ENCODE assay signal across 16 cellular contexts in the genomic region with DNA sequence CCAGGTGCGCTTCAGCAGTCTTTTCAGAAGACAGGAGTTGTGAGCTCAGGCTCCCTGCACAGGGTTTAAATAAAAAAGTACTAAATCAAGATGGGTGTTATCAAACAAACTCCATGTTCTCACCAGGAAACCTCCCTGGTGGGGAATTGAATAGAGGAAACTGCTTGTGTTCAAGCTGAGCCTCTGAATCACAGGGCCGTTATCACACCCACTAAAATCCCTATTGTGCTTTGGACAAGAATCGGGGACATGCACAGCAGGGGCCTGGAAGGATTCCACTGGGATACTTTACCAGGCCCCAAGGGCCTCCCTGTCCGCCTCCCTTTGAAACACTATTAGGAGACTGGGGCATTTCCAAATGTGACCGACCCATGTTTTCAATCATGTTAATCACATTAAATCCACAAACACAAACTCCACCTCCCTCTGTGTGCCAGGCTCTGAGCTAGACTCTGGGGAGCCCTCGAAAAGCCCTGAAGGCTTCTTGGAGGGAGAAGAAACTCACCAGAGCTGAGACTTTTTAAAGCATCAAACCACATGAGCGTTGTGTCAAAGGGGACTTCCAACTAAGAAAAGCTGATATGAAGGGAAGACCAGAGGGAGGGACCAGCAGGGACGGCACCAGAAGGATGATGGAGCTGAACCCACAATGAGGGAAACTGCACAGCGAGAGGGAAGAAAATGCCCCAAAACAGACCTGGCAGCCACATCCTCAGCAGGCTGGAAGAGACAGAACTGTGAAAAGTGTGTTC.
"Had no signal": no experiment of that assay in that cellular context is flagged by ENCODE, and none has a peak within 500 bp of the region (broad histone marks: within the 10 kb centered on the region; RNA-seq: fewer than 3 reads in every experiment).

No MANE protein-coding gene starts in this region.

- H3K27me3 ChIP-seq: foreskin keratinocyte, pancreas, stomach, testis, upper lobe of left lung had no signal

- H3K27me3 Mint-ChIP-seq: activated CD4-positive, alpha-beta memory T cell treated with anti-CD3 and anti-CD28 coated beads for 36 hours; activated CD4-positive, alpha-beta T cell treated with anti-CD3 and anti-CD28 coated beads for 36 hours; brain; central memory CD8-positive, alpha-beta T cell had no signal

- H3K9me3 ChIP-seq: pancreas, stomach, testis, upper lobe of left lung had no signal

- H3K27ac ChIP-seq: foreskin keratinocyte, pancreas, stomach, testis, upper lobe of left lung, WERI-Rb-1 had no signal

- H3K4me1 ChIP-seq: foreskin keratinocyte, pancreas, stomach, testis, upper lobe of left lung had no signal

- H3K36me3 ChIP-seq: pancreas, stomach, upper lobe of left lung, WERI-Rb-1 had no signal

- H3K4me3 Mint-ChIP-seq: activated CD4-positive, alpha-beta memory T cell treated with anti-CD3 and anti-CD28 coated beads for 36 hours; activated CD4-positive, alpha-beta T cell treated with anti-CD3 and anti-CD28 coated beads for 36 hours; activated T-cell treated with anti-CD3 and anti-CD28 coated beads, Interleukin-2, amount 50 U/mL, for 4 hours; brain; central memory CD8-positive, alpha-beta T cell had no signal

- H3K4me1 Mint-ChIP-seq: activated CD4-positive, alpha-beta T cell treated with anti-CD3 and anti-CD28 coated beads for 36 hours; central memory CD8-positive, alpha-beta T cell had no signal

- ATAC-seq: activated CD4-positive, alpha-beta T cell treated with anti-CD3 and anti-CD28 coated beads for 36 hours; activated T-cell treated with anti-CD3 and anti-CD28 coated beads, Interleukin-2, amount 50 U/mL, for 4 hours; foreskin keratinocyte; pancreas; sciatic nerve had no signal

- H3K27ac Mint-ChIP-seq: activated CD4-positive, alpha-beta memory T cell treated with anti-CD3 and anti-CD28 coated beads for 36 hours; activated CD4-positive, alpha-beta T cell treated with anti-CD3 and anti-CD28 coated beads for 36 hours; activated naive CD4-positive, alpha-beta T cell treated with anti-CD3 and anti-CD28 coated beads, Interleukin-2, amount 50 U/mL, for 72 hours had no signal

- H3K9me3 Mint-ChIP-seq: activated CD4-positive, alpha-beta memory T cell treated with anti-CD3 and anti-CD28 coated beads for 36 hours; activated naive CD4-positive, alpha-beta T cell treated with anti-CD3 and anti-CD28 coated beads, Interleukin-2, amount 50 U/mL, for 72 hours; activated T-cell treated with anti-CD3 and anti-CD28 coated beads, Interleukin-2, amount 50 U/mL, for 4 hours; central memory CD8-positive, alpha-beta T cell had no signal

- H3K4me3 ChIP-seq: pancreas, stomach, upper lobe of left lung had no signal

- DNase-seq: activated CD4-positive, alpha-beta memory T cell treated with anti-CD3 and anti-CD28 coated beads for 36 hours; activated CD4-positive, alpha-beta T cell treated with anti-CD3 and anti-CD28 coated beads for 36 hours; activated T-cell treated with anti-CD3 and anti-CD28 coated beads, Interleukin-2, amount 50 U/mL, for 4 hours; cortex of kidney; effector CD4-positive, alpha-beta T cell; foreskin keratinocyte; kidney glomerular epithelial cell; pancreas; stomach; testis; WERI-Rb-1 had no signal

- H3K36me3 Mint-ChIP-seq: activated CD4-positive, alpha-beta memory T cell treated with anti-CD3 and anti-CD28 coated beads for 36 hours; activated naive CD4-positive, alpha-beta T cell treated with anti-CD3 and anti-CD28 coated beads, Interleukin-2, amount 50 U/mL, for 72 hours; brain had no signal
